8 cellular contexts compared by ENCODE assay signal in genomic region chr9:83979812-83980394, GRCh38. TPM values are rescaled to one million over a fixed set of nuclear protein-coding genes. Genes with fewer than 3 reads are reported as not detected.
DNase-seq lines count a peak whose midpoint lies in the region; ATAC-seq and TF ChIP-seq lines count a peak whose summit lies in the region.

HNRNPK (minus strand) TSS chr9:83980215; CDS start chr9:83978252, 1,963 bp downstream.

- H3K4me1 Mint-ChIP-seq in CD14-positive monocyte, result peaks cover 40% of the 10 kb centered on the region
- peaks cover 41% of the 10 kb centered on the region for H3K4me1 Mint-ChIP-seq in dendritic cell treated with granulocyte-macrophage colony-stimulating factor and Interleukin-4, amounts not matched to agents 40 ng/mL and 50 ng/mL, for 4 days (ENCODE audit: low read depth)

- peak; percentile 99 for DNase-seq in CD14-positive monocyte (ENCODE audit: low spot score)
- peak; percentile 99 for DNase-seq in NCI-H748 (lab: John Stamatoyannopoulos, UW; ENCODE audit: unreplicated experiment)
- peak; percentile 99 for DNase-seq in activated CD4-positive, alpha-beta T cell treated with anti-CD3 and anti-CD28 coated beads, Interleukin-2, amount 50 U/mL, for 4 hours
- peak; percentile 97 to 99 for DNase-seq in left lung
- DNase-seq in stimulated activated CD4-positive, alpha-beta T cell treated with anti-CD3 and anti-CD28 coated beads, Interleukin-2, amount 100 ng/mL, for 4 hours (ENCODE audit: low read depth), result peak; percentile 98

- H3K9me3 Mint-ChIP-seq in CD14-positive monocyte, result peaks cover 0 to 3% (median 0%) of the 10 kb centered on the region in 7 donors
- H3K9me3 Mint-ChIP-seq in dendritic cell treated with granulocyte-macrophage colony-stimulating factor and Interleukin-4, amounts not matched to agents 40 ng/mL and 50 ng/mL, for 4 days, result no peaks in the 10 kb centered on the region

- H3K27me3 Mint-ChIP-seq in CD14-positive monocyte (ENCODE audit: low read depth in 3 of 3), result no peaks in the 10 kb centered on the region
- no peaks in the 10 kb centered on the region for H3K27me3 Mint-ChIP-seq in dendritic cell treated with granulocyte-macrophage colony-stimulating factor and Interleukin-4, amounts not matched to agents 40 ng/mL and 50 ng/mL, for 4 days

- peaks cover 0 to 32% of the 10 kb centered on the region in 2 donors for H3K36me3 ChIP-seq in left lung

- H3K36me3 Mint-ChIP-seq in CD14-positive monocyte, result peaks cover 31 to 33% of the 10 kb centered on the region in 2 donors
- H3K36me3 Mint-ChIP-seq in dendritic cell treated with granulocyte-macrophage colony-stimulating factor and Interleukin-4, amounts not matched to agents 40 ng/mL and 50 ng/mL, for 4 days (ENCODE audit: low read depth), result peaks cover 76% of the 10 kb centered on the region

- H3K9me3 ChIP-seq in left lung, result no peaks in the 10 kb centered on the region

- H3K27me3 ChIP-seq in left lung, result no peaks in the 10 kb centered on the region

- TF ChIP-seq CTCF in CD14-positive monocyte (IDR thresholded peaks at IDR 0.05) (no peak), left lung (IDR thresholded peaks at IDR 0.05) (no peak)

- peak within 1 kb of the TSS; percentile 86 to 92 for H3K4me3 ChIP-seq in left lung

- peak within 1 kb of the TSS; percentile 99 to 100 for H3K4me3 Mint-ChIP-seq in CD14-positive monocyte
- H3K4me3 Mint-ChIP-seq in dendritic cell treated with granulocyte-macrophage colony-stimulating factor and Interleukin-4, amounts not matched to agents 40 ng/mL and 50 ng/mL, for 4 days, result peak within 1 kb of the TSS; percentile 97

- H3K27ac ChIP-seq in left lung, result peak within 1 kb of the TSS; percentile 98 to 99

- intact Hi-C loops in CD14-positive monocyte (cut with micrococcal nuclease) (loop anchor here (2.0 to 10.0 kb wide), 3 partner anchors 58 to 275 kb away; partner anchors contain the start of genes KIF27 (in 2 of the 2) and UBQLN1 (in 1 of the 2)), left lung (cut with DNase I) (no loop called here)
- intact Hi-C loops in dendritic cell treated with granulocyte-macrophage colony-stimulating factor and Interleukin-4, amounts not matched to agents 40 ng/mL and 50 ng/mL, for 4 days (cut with micrococcal nuclease), result loop anchor here (1.0 to 10.0 kb wide), 4 partner anchors 24 to 1962 kb away; partner anchors contain the start of genes KIF27, NAA35 and UBQLN1

- ATAC-seq in GM19395 (IDR thresholded peaks at IDR 0.05; ENCODE audit: unreplicated experiment) (peak; percentile 88), HG03558 (IDR thresholded peaks at IDR 0.05; ENCODE audit: extremely low read depth, unreplicated experiment) (peak; percentile 72), left lung (peak; percentile 93)

- peak within 1 kb of the TSS; percentile 99 to 100 (median 99) for H3K27ac Mint-ChIP-seq in CD14-positive monocyte
- H3K27ac Mint-ChIP-seq in dendritic cell treated with granulocyte-macrophage colony-stimulating factor and Interleukin-4, amounts not matched to agents 40 ng/mL and 50 ng/mL, for 4 days, result peak within 1 kb of the TSS; percentile 99

- H3K4me1 ChIP-seq in left lung, result peaks cover 4 to 48% of the 10 kb centered on the region in 2 donors

RNA-seq across cellular contexts. Expression of gene HNRNPK, which starts in this region (rescaled TPM):
- 100 to 1,000 TPM; 645 to 743 TPM for polyA plus RNA-seq in CD14-positive monocyte
- total RNA-seq in left lung, result 100 to 1,000 TPM; 382 to 458 TPM

Comparison
In these comparisons a context has a peak if more than half of its experiments do, and no peak if none do; other contexts are left out.
1. Peak in every context shown above with its lines: DNase-seq, ATAC-seq, H3K4me3 ChIP-seq and H3K27ac ChIP-seq.
2. intact Hi-C loops: an anchor here in CD14-positive monocyte (2.0 to 10.0 kb wide) and dendritic cell treated with granulocyte-macrophage colony-stimulating factor and Interleukin-4, amounts not matched to agents 40 ng/mL and 50 ng/mL, for 4 days (1.0 to 10.0 kb wide); none called in left lung.